ENCODE assay signal across 9 cellular contexts in genomic region chr10:43202657-43203490, GRCh38.
A peak's percentile ranks its signal among the peaks of the same experiment; 100 is the strongest.
DNase-seq lines count a peak whose midpoint lies in the region; ATAC-seq lines count a peak whose summit lies in the region.
"Had no signal": no experiment of that assay in that cellular context is flagged by ENCODE, and none has a peak within 500 bp of the region (broad histone marks: within the 10 kb centered on the region; RNA-seq: fewer than 3 reads in every experiment).

No MANE protein-coding gene starts in this region.

- H3K9ac ChIP-seq in Karpas-422 (ENCODE audit: low read length) (no peak overlapping the region), iPS-15b (ENCODE audit: low read depth, low read length) (peak overlapping the region; percentile 83)

- H3K4me1 Mint-ChIP-seq in activated naive CD8-positive, alpha-beta T cell treated with anti-CD3 and anti-CD28 coated beads, Interleukin-2, amount 50 U/mL, for 24 hours = peaks cover 3% of the 10 kb centered on the region

- no peaks in the 10 kb centered on the region for H3K9me3 Mint-ChIP-seq in activated naive CD8-positive, alpha-beta T cell treated with anti-CD3 and anti-CD28 coated beads, Interleukin-2, amount 50 U/mL, for 24 hours

- no peak overlapping the region for H3K4me3 Mint-ChIP-seq in activated naive CD8-positive, alpha-beta T cell treated with anti-CD3 and anti-CD28 coated beads, Interleukin-2, amount 50 U/mL, for 24 hours

- no peaks in the 10 kb centered on the region for H3K79me2 ChIP-seq in Karpas-422 (ENCODE audit: low read length)

- DNase-seq in Karpas-422 = peak; percentile 53
- peak; percentile 57 for DNase-seq in activated naive CD8-positive, alpha-beta T cell treated with anti-CD3 and anti-CD28 coated beads, Interleukin-2, amount 50 U/mL, for 24 hours
- peak; percentile 29 to 50 for DNase-seq in stimulated activated CD4-positive, alpha-beta T cell treated with anti-CD3 and anti-CD28 coated beads, Interleukin-4, amount 100 ng/mL, for 48 hours (ENCODE audit: low read depth in 2 of 2)
- no peak for DNase-seq in NOMO-1 treated with DMSO at 0.1 percent for 48 hours (lab: John Stamatoyannopoulos, UW; ENCODE audit: unreplicated experiment)

- no peak overlapping the region for H3K27ac ChIP-seq in Karpas-422 (ENCODE audit: low read length)
- H3K27ac ChIP-seq: SK-N-MC had no signal

- peak; percentile 32 for ATAC-seq in GM18867 (IDR thresholded peaks at IDR 0.05; ENCODE audit: unreplicated experiment)
- peak; percentile 44 for ATAC-seq in activated naive CD8-positive, alpha-beta T cell treated with anti-CD3 and anti-CD28 coated beads, Interleukin-2, amount 50 U/mL, for 24 hours
- no peak for ATAC-seq in GM18520 (IDR thresholded peaks at IDR 0.05; ENCODE audit: unreplicated experiment)
- no peak for ATAC-seq in HG03097 (IDR thresholded peaks at IDR 0.05; ENCODE audit: low FRiP score, unreplicated experiment)

- H3K4me3 ChIP-seq in Karpas-422 (ENCODE audit: low read length) (no peak overlapping the region), iPS-15b (ENCODE audit: low read depth, low read length) (peak overlapping the region; percentile 94)
- H3K4me3 ChIP-seq: SK-N-MC had no signal

- no peaks in the 10 kb centered on the region for H3K36me3 Mint-ChIP-seq in activated naive CD8-positive, alpha-beta T cell treated with anti-CD3 and anti-CD28 coated beads, Interleukin-2, amount 50 U/mL, for 24 hours (ENCODE audit: low read depth)

- H3K9me2 ChIP-seq in Karpas-422 (replicated peaks; ENCODE audit: insufficient read depth, low read length) = no peaks in the 10 kb centered on the region

- H3K4me2 ChIP-seq in Karpas-422 (ENCODE audit: low read depth, low read length, poor library complexity, severe bottlenecking) = peak overlapping the region; percentile 38

- H3K36me3 ChIP-seq in Karpas-422 (ENCODE audit: insufficient read depth, low read length) (no peaks in the 10 kb centered on the region), iPS-15b (ENCODE audit: control insufficient read depth, insufficient read depth, low read length) (peaks cover 31% of the 10 kb centered on the region)

- H3K9me3 ChIP-seq in Karpas-422 (ENCODE audit: low read length) (no peaks in the 10 kb centered on the region), iPS-15b (ENCODE audit: control insufficient read depth, insufficient read depth, low read length) (no peaks in the 10 kb centered on the region)

- H3K27me3 ChIP-seq in Karpas-422 (ENCODE audit: low read length) (no peaks in the 10 kb centered on the region), iPS-15b (ENCODE audit: control insufficient read depth, insufficient read depth, low read length) (no peaks in the 10 kb centered on the region)

- H3K27ac Mint-ChIP-seq in activated naive CD8-positive, alpha-beta T cell treated with anti-CD3 and anti-CD28 coated beads, Interleukin-2, amount 50 U/mL, for 24 hours = no peak overlapping the region

- H4K20me1 ChIP-seq in Karpas-422 (ENCODE audit: insufficient read depth, low read depth, low read length) = no peaks in the 10 kb centered on the region

- no peaks in the 10 kb centered on the region for H3K27me3 Mint-ChIP-seq in activated naive CD8-positive, alpha-beta T cell treated with anti-CD3 and anti-CD28 coated beads, Interleukin-2, amount 50 U/mL, for 24 hours

- no peak overlapping the region for H2AFZ ChIP-seq in Karpas-422 (ENCODE audit: low read length)

- H3K4me1 ChIP-seq in Karpas-422 (ENCODE audit: low read length) (no peaks in the 10 kb centered on the region), iPS-15b (ENCODE audit: control insufficient read depth, insufficient read depth, low read length) (peaks cover 5% of the 10 kb centered on the region)

Comparison
In these comparisons a context has a peak if more than half of its experiments do, and no peak if none do; other contexts are left out.
1. ATAC-seq: peak in GM18867 (single experiment) and activated naive CD8-positive, alpha-beta T cell treated with anti-CD3 and anti-CD28 coated beads, Interleukin-2, amount 50 U/mL, for 24 hours (single experiment); none in GM18520 (single experiment) and HG03097 (single experiment).